Comparison of ENCODE assay signal across 8 cellular contexts in the genomic region with DNA sequence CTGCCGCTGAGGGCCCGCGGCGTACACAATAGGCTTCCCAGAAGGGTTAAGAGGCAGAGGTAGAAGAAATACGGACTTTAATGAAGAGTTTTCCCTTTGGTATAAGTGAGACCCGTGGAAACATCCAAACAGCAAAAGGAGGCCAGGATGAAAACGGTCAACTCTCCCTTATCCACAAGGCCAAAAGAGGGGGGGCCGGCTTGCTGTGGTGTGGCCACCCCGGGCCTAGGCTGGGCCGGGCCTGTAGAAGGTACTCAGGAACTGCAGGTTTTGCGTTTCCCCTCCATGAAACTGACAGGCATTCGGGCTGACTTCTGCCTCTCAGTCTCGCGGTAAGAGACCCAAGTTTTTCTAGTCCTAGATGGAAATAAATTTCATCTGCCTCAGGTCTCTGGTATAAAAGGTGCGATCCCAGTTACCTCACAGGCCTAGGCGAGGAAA. TPM values are rescaled to one million over a fixed set of nuclear protein-coding genes. Genes with fewer than 3 reads are reported as not detected.
DNase-seq lines count a peak whose midpoint lies in the region; ATAC-seq and TF ChIP-seq lines count a peak whose summit lies in the region.

No MANE protein-coding gene starts in this region.

- H3K36me3 Mint-ChIP-seq in activated B cell treated with CpG ODN at 0.5 μM for 24 hours (ENCODE audit: low read depth), result peaks cover 59% of the 10 kb centered on the region

- intact Hi-C loops in activated B cell treated with CpG ODN at 0.5 μM for 24 hours (cut with micrococcal nuclease), result loop anchor here (1.0 kb wide), 1 partner anchor 55 kb away; no protein-coding TSS in a partner anchor

- TF ChIP-seq CTCF in activated B cell treated with CpG ODN at 0.5 μM for 24 hours (IDR thresholded peaks at IDR 0.05) (no peak), cardiac muscle cell (IDR thresholded peaks at IDR 0.05; ENCODE audit: low read depth, low read length) (no peak)

- peaks cover 41% of the 10 kb centered on the region for H3K4me1 Mint-ChIP-seq in activated B cell treated with CpG ODN at 0.5 μM for 24 hours

- peak; percentile 27 to 43 for DNase-seq in NCI-H2081 (lab: John Stamatoyannopoulos, UW)
- DNase-seq in NCI-H2081 treated with DMSO at 0.1 percent for 48 hours (lab: John Stamatoyannopoulos, UW), result no peak
- no peak for DNase-seq in activated B cell treated with CpG ODN at 0.5 μM for 24 hours
- DNase-seq in cardiac muscle cell (ENCODE audit: low read depth in 1 of 2, low spot score in 1 of 2), result peak; percentile 32 to 45
- DNase-seq in cerebellum (ENCODE audit: low spot score), result no peak
- no peak for DNase-seq in pons (ENCODE audit: low spot score)

- H3K27me3 ChIP-seq in cardiac muscle cell (no peaks in the 10 kb centered on the region), rectal smooth muscle tissue (ENCODE audit: control insufficient read depth, insufficient read depth, low read length) (no peaks in the 10 kb centered on the region)

- no peaks in the 10 kb centered on the region for H3K27me3 Mint-ChIP-seq in activated B cell treated with CpG ODN at 0.5 μM for 24 hours

- H3K9me3 Mint-ChIP-seq in activated B cell treated with CpG ODN at 0.5 μM for 24 hours, result no peaks in the 10 kb centered on the region

- CTCF ChIA-PET in activated B cell treated with CpG ODN at 0.5 μM for 24 hours (lab: Charles Lee), result interaction anchor here (1.1 to 3.2 kb wide), 10 partner anchors 9 to 99 kb away, joined by 3 to 26 read pairs (median 6); a partner anchor contains a TSS

- H3K4me3 Mint-ChIP-seq in activated B cell treated with CpG ODN at 0.5 μM for 24 hours, result peak overlapping the region; percentile 84

- H3K9ac ChIP-seq in rectal smooth muscle tissue (ENCODE audit: low read length), result peak overlapping the region; percentile 93

- H3K9me3 ChIP-seq in cardiac muscle cell (ENCODE audit: low read depth), result no peaks in the 10 kb centered on the region

- POLR2A ChIA-PET in activated B cell treated with CpG ODN at 0.5 μM for 24 hours (lab: Charles Lee), result interaction anchor here (0.7 to 3.0 kb wide), 7 partner anchors 10 to 100 kb away, joined by 3 to 53 read pairs (median 12); a partner anchor contains a TSS

- H3K36me3 ChIP-seq in cardiac muscle cell, result peaks cover 9% of the 10 kb centered on the region
- peaks cover 25% of the 10 kb centered on the region for H3K36me3 ChIP-seq in rectal smooth muscle tissue (ENCODE audit: control insufficient read depth, insufficient read depth, low read length)

- peak overlapping the region; percentile 99 for H3K27ac ChIP-seq in cardiac muscle cell
- peak overlapping the region; percentile 99 for H3K27ac ChIP-seq in rectal smooth muscle tissue (ENCODE audit: low read depth, low read length)

- ATAC-seq in HG03135 (IDR thresholded peaks at IDR 0.05; ENCODE audit: unreplicated experiment) (peak; percentile 11), activated B cell treated with CpG ODN at 0.5 μM for 24 hours (ENCODE audit: low read depth) (peak; percentile 4)

- peak overlapping the region; percentile 86 for H3K27ac Mint-ChIP-seq in activated B cell treated with CpG ODN at 0.5 μM for 24 hours

- H3K4me1 ChIP-seq in cardiac muscle cell (ENCODE audit: low read depth) (peaks cover 12% of the 10 kb centered on the region), rectal smooth muscle tissue (ENCODE audit: control insufficient read depth, insufficient read depth, low read length) (peaks cover 9% of the 10 kb centered on the region)

- H3K4me3 ChIP-seq in cardiac muscle cell (peak overlapping the region; percentile 79), rectal smooth muscle tissue (ENCODE audit: low read length) (peak overlapping the region; percentile 84)

RNA-seq across cellular contexts. Expression of a gene that starts 0.7 kb away (rescaled TPM):
- total RNA-seq in activated B cell treated with CpG ODN at 0.5 μM for 24 hours, result 33.1 and 38.1 TPM in 2 replicates
- total RNA-seq in cardiac muscle cell, result 45.6 and 48.0 TPM in 2 replicates
- polyA plus RNA-seq in cardiac muscle cell, result 45.3 and 49.2 TPM in 2 replicates
- total RNA-seq in cerebellum, result 8.5 TPM

RNA-seq across cellular contexts. Expression of a gene that starts 6.4 kb away (rescaled TPM):
- total RNA-seq in activated B cell treated with CpG ODN at 0.5 μM for 24 hours, result 42.4 and 43.2 TPM in 2 replicates
- total RNA-seq in cardiac muscle cell, result 155 and 161 TPM in 2 replicates
- 93.7 and 108 TPM in 2 replicates for polyA plus RNA-seq in cardiac muscle cell
- total RNA-seq in cerebellum, result 16.2 TPM

RNA-seq across cellular contexts. Expression of a gene that starts 8.3 kb away (rescaled TPM):
- total RNA-seq in activated B cell treated with CpG ODN at 0.5 μM for 24 hours (59.3 and 60.9 TPM in 2 replicates), cardiac muscle cell (80.0 and 80.3 TPM in 2 replicates), cerebellum (16.7 TPM)
- 66.8 and 70.7 TPM in 2 replicates for polyA plus RNA-seq in cardiac muscle cell

RNA-seq across cellular contexts. Expression of a gene that starts 12.2 kb away (rescaled TPM):
- 25.3 and 26.6 TPM in 2 replicates for total RNA-seq in activated B cell treated with CpG ODN at 0.5 μM for 24 hours
- 52.9 and 96.5 TPM in 2 replicates for total RNA-seq in cardiac muscle cell
- polyA plus RNA-seq in cardiac muscle cell, result 157 and 337 TPM in 2 replicates
- 26.5 TPM for total RNA-seq in cerebellum

RNA-seq across cellular contexts. Expression of a gene that starts 20.9 kb away (rescaled TPM):
- total RNA-seq in activated B cell treated with CpG ODN at 0.5 μM for 24 hours (64.1 and 69.0 TPM in 2 replicates), cardiac muscle cell (34.3 and 39.7 TPM in 2 replicates), cerebellum (16.8 TPM)
- 59.2 and 60.8 TPM in 2 replicates for polyA plus RNA-seq in cardiac muscle cell

Comparison
In these comparisons a context has a peak if more than half of its experiments do, and no peak if none do; other contexts are left out.
1. DNase-seq: peak in NCI-H2081 (2 of 2) and cardiac muscle cell (2 of 2); none in NCI-H2081 treated with DMSO at 0.1 percent for 48 hours (single experiment), activated B cell treated with CpG ODN at 0.5 μM for 24 hours (single experiment), cerebellum (single experiment) and pons (single experiment).